1 cellular context compared by ENCODE assay signal in the genomic region with DNA sequence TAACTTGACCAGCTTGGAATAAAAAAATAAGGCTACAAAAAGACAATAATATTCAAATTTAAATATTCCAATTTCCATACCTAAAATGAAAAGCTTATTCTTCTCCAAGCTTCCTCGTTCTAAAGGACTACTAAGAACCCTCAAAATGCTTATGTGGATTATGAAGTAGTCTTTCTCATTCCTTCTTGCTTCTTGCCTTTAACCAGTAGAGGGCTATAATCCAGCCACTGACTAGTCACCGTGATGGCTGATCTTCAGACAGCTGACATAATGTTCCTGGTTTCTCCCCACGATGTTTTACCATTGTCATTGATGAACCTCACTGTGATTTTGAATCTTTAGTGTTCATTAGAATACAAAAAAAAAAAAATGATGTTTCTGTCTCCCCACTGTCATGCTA.
TF ChIP-seq lines count a peak whose summit lies in the region.

No MANE protein-coding gene starts in this region.

TF ChIP-seq in H1, 55 proteins besides CTCF, POLR2A, EP300 and RAD21:
- TF ChIP-seq SIX5 (IDR thresholded peaks at IDR 0.05; ENCODE audit: low read depth, low read length): no peak
- TF ChIP-seq SP1 (IDR thresholded peaks at IDR 0.05; ENCODE audit: low read depth, low read length): no peak
- no peak for TF ChIP-seq RFX5 (IDR thresholded peaks at IDR 0.05; ENCODE audit: borderline replicate concordance, low read depth, low read length)
- no peak for TF ChIP-seq SUZ12 (IDR thresholded peaks at IDR 0.05; ENCODE audit: low read length)
- no peak for TF ChIP-seq TCF12 (IDR thresholded peaks at IDR 0.05; ENCODE audit: low read depth, low read length)
